In genomic region chr1:93844262-93845045, GRCh38 we compare ENCODE assay signal across 8 cellular contexts.
A peak's percentile ranks its signal among the peaks of the same experiment; 100 is the strongest.
DNase-seq lines count a peak whose midpoint lies in the region; ATAC-seq lines count a peak whose summit lies in the region.

No MANE protein-coding gene starts in this region.

- no peaks in the 10 kb centered on the region for H3K36me3 ChIP-seq in rectal smooth muscle tissue (ENCODE audit: control insufficient read depth, insufficient read depth, low read length)

- DNase-seq in activated CD4-positive, CD25-positive, alpha-beta regulatory T cell treated with anti-CD3 and anti-CD28 coated beads, Interleukin-2, amount 50 U/mL, for 16 hours (ENCODE audit: low read depth, low spot score), result peak; percentile 23
- no peak for DNase-seq in activated CD4-positive, CD25-positive, alpha-beta regulatory T cell (lab: John Stamatoyannopoulos, UW)
- DNase-seq in HuH-7.5 (ENCODE audit: low spot score) (peak; percentile 63), NOMO-1 treated with DMSO at 0.1 percent for 48 hours (lab: John Stamatoyannopoulos, UW; ENCODE audit: unreplicated experiment) (peak; percentile 83), foreskin melanocyte (peak; percentile 67)
- peak; percentile 5 for DNase-seq in activated gamma-delta T cell treated with anti-CD3 and anti-CD28 coated beads, Interleukin-2, amount 50 U/mL, for 16 hours (ENCODE audit: low read depth)

- peak overlapping the region; percentile 43 for H3K27ac ChIP-seq in rectal smooth muscle tissue (ENCODE audit: low read depth, low read length)

- no peaks in the 10 kb centered on the region for H3K27me3 ChIP-seq in rectal smooth muscle tissue (ENCODE audit: control insufficient read depth, insufficient read depth, low read length)

- H3K9ac ChIP-seq in rectal smooth muscle tissue (ENCODE audit: low read length), result no peak overlapping the region

- ATAC-seq in GM18907 (IDR thresholded peaks at IDR 0.05; ENCODE audit: unreplicated experiment), result no peak

- H3K4me1 ChIP-seq in rectal smooth muscle tissue (ENCODE audit: control insufficient read depth, insufficient read depth, low read length), result peaks cover 14% of the 10 kb centered on the region

- H3K4me3 ChIP-seq in rectal smooth muscle tissue (ENCODE audit: low read length), result no peak overlapping the region

Comparison
In these comparisons a context has a peak if more than half of its experiments do, and no peak if none do; other contexts are left out.
1. DNase-seq: peak in activated CD4-positive, CD25-positive, alpha-beta regulatory T cell treated with anti-CD3 and anti-CD28 coated beads, Interleukin-2, amount 50 U/mL, for 16 hours (single experiment), HuH-7.5 (single experiment), NOMO-1 treated with DMSO at 0.1 percent for 48 hours (single experiment), activated gamma-delta T cell treated with anti-CD3 and anti-CD28 coated beads, Interleukin-2, amount 50 U/mL, for 16 hours (single experiment) and foreskin melanocyte (single experiment); none in activated CD4-positive, CD25-positive, alpha-beta regulatory T cell (0 of 4).